1 cellular context compared by ENCODE assay signal in the genomic region with DNA sequence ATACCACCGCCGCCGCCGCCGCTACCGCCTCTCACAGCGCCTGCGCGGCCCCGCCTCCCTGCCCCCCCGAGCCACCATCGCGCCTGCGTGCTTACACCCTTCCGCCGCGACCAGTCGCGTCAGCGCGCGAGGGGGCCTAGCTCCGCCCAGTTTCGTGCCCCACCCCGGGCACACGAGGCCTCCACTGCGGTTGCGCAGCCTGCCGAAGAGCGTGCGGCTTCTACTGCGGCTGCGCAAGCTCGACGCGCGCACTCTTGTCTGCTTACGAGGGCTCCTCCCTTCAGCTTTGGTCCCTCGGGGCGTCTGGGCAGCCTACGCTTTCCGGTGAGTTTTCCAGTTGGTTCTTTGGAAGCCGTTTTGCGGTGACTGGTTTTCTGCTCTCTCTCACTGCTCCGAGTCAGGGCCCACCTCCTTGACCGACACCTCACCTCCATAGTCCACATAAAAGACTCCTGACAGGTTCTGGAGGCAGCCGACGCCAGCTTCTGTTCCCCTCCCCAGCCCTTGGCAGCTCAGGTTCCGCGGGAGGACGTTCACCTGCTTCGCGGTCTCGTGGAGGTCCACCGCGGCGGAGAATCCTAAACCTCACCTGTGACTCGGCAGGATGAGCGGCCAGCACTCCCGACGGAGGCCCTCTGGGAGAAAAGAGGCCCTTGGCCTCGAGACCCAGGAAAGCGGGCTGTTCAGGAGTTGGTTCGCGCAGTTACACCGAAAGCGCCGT.
TF ChIP-seq lines count a peak whose summit lies in the region.

Gene PITPNB, minus strand, starts transcription at position 35 of the 721 bp plus-strand sequence. CDS start 65 bp downstream, outside the sequence.

TF ChIP-seq in HepG2, 621 proteins besides CTCF, POLR2A, EP300 and RAD21 (continued from another document):
- TF ChIP-seq ZMYM3 (CRISPR knock-in tag; IDR thresholded peaks at IDR 0.05): no peak
- no peak for TF ChIP-seq TGIF2 (CRISPR knock-in tag; IDR thresholded peaks at IDR 0.05)
- TF ChIP-seq, protein P1, sequence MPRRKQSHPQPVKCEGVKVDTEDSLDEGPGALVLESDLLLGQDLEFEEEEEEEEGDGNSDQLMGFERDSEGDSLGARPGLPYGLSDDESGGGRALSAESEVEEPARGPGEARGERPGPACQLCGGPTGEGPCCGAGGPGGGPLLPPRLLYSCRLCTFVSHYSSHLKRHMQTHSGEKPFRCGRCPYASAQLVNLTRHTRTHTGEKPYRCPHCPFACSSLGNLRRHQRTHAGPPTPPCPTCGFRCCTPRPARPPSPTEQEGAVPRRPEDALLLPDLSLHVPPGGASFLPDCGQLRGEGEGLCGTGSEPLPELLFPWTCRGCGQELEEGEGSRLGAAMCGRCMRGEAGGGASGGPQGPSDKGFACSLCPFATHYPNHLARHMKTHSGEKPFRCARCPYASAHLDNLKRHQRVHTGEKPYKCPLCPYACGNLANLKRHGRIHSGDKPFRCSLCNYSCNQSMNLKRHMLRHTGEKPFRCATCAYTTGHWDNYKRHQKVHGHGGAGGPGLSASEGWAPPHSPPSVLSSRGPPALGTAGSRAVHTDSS (CRISPR knock-in tag; conservative IDR thresholded peaks at IDR 0.05): no peak
- no peak for TF ChIP-seq POLR2AphosphoS2 (IDR thresholded peaks at IDR 0.05; ENCODE audit: low read depth, low read length)
- no peak for TF ChIP-seq ZNF530 (CRISPR knock-in tag; IDR thresholded peaks at IDR 0.05; ENCODE audit: low read depth)
- no peak for TF ChIP-seq U2AF2 (IDR thresholded peaks at IDR 0.05; ENCODE audit: low read depth, low read length)
- no peak for TF ChIP-seq CSRNP2 (CRISPR knock-in tag; conservative IDR thresholded peaks at IDR 0.05; ENCODE audit: low read depth)
- TF ChIP-seq, protein P2, sequence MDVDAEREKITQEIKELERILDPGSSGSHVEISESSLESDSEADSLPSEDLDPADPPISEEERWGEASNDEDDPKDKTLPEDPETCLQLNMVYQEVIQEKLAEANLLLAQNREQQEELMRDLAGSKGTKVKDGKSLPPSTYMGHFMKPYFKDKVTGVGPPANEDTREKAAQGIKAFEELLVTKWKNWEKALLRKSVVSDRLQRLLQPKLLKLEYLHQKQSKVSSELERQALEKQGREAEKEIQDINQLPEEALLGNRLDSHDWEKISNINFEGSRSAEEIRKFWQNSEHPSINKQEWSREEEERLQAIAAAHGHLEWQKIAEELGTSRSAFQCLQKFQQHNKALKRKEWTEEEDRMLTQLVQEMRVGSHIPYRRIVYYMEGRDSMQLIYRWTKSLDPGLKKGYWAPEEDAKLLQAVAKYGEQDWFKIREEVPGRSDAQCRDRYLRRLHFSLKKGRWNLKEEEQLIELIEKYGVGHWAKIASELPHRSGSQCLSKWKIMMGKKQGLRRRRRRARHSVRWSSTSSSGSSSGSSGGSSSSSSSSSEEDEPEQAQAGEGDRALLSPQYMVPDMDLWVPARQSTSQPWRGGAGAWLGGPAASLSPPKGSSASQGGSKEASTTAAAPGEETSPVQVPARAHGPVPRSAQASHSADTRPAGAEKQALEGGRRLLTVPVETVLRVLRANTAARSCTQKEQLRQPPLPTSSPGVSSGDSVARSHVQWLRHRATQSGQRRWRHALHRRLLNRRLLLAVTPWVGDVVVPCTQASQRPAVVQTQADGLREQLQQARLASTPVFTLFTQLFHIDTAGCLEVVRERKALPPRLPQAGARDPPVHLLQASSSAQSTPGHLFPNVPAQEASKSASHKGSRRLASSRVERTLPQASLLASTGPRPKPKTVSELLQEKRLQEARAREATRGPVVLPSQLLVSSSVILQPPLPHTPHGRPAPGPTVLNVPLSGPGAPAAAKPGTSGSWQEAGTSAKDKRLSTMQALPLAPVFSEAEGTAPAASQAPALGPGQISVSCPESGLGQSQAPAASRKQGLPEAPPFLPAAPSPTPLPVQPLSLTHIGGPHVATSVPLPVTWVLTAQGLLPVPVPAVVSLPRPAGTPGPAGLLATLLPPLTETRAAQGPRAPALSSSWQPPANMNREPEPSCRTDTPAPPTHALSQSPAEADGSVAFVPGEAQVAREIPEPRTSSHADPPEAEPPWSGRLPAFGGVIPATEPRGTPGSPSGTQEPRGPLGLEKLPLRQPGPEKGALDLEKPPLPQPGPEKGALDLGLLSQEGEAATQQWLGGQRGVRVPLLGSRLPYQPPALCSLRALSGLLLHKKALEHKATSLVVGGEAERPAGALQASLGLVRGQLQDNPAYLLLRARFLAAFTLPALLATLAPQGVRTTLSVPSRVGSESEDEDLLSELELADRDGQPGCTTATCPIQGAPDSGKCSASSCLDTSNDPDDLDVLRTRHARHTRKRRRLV (CRISPR knock-in tag; IDR thresholded peaks at IDR 0.05): no peak
- no peak for TF ChIP-seq KLF9 (CRISPR knock-in tag; IDR thresholded peaks at IDR 0.05; ENCODE audit: low read depth)
- TF ChIP-seq, protein P3, sequence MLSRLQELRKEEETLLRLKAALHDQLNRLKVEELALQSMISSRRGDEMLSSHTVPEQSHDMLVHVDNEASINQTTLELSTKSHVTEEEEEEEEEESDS (CRISPR knock-in tag; IDR thresholded peaks at IDR 0.05; ENCODE audit: borderline replicate concordance): no peak
- no peak for TF ChIP-seq HMG20A (CRISPR knock-in tag; IDR thresholded peaks at IDR 0.05; ENCODE audit: borderline replicate concordance)
- peak; percentile 34; the same call in 1 of the 2 replicates for TF ChIP-seq ZNF136 (CRISPR knock-in tag; IDR thresholded peaks at IDR 0.05; ENCODE audit: low read depth)
- TF ChIP-seq HOXA7 (CRISPR knock-in tag; IDR thresholded peaks at IDR 0.05): no peak
- TF ChIP-seq HMGA1 (CRISPR knock-in tag; conservative IDR thresholded peaks at IDR 0.05): no peak
- TF ChIP-seq, protein P4, sequence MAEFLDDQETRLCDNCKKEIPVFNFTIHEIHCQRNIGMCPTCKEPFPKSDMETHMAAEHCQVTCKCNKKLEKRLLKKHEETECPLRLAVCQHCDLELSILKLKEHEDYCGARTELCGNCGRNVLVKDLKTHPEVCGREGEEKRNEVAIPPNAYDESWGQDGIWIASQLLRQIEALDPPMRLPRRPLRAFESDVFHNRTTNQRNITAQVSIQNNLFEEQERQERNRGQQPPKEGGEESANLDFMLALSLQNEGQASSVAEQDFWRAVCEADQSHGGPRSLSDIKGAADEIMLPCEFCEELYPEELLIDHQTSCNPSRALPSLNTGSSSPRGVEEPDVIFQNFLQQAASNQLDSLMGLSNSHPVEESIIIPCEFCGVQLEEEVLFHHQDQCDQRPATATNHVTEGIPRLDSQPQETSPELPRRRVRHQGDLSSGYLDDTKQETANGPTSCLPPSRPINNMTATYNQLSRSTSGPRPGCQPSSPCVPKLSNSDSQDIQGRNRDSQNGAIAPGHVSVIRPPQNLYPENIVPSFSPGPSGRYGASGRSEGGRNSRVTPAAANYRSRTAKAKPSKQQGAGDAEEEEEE (CRISPR knock-in tag; IDR thresholded peaks at IDR 0.05; ENCODE audit: borderline replicate concordance): 0 out of 2 replicates have a peak, but pooled peaks have one; percentile 45
- 0 out of 2 replicates have a peak, but pooled peaks have one; percentile 49 for TF ChIP-seq ZNF775 (CRISPR knock-in tag; IDR thresholded peaks at IDR 0.05; ENCODE audit: borderline replicate concordance)
- TF ChIP-seq ZNF407 (CRISPR knock-in tag; IDR thresholded peaks at IDR 0.05; ENCODE audit: not compliant biosample characterization): peak; percentile 65
- TF ChIP-seq FOXJ3 (CRISPR knock-in tag; IDR thresholded peaks at IDR 0.05; ENCODE audit: borderline replicate concordance): no peak
- TF ChIP-seq HES4 (CRISPR knock-in tag; IDR thresholded peaks at IDR 0.05; ENCODE audit: borderline replicate concordance): no peak; the same call in 1 of the 2 replicates
- no peak for TF ChIP-seq PCBP2 (optimal IDR thresholded peaks at IDR 0.05; ENCODE audit: low read depth, low read length, poor library complexity, severe bottlenecking)
